Comparison of ENCODE assay signal across 1 cellular context in the genomic region with DNA sequence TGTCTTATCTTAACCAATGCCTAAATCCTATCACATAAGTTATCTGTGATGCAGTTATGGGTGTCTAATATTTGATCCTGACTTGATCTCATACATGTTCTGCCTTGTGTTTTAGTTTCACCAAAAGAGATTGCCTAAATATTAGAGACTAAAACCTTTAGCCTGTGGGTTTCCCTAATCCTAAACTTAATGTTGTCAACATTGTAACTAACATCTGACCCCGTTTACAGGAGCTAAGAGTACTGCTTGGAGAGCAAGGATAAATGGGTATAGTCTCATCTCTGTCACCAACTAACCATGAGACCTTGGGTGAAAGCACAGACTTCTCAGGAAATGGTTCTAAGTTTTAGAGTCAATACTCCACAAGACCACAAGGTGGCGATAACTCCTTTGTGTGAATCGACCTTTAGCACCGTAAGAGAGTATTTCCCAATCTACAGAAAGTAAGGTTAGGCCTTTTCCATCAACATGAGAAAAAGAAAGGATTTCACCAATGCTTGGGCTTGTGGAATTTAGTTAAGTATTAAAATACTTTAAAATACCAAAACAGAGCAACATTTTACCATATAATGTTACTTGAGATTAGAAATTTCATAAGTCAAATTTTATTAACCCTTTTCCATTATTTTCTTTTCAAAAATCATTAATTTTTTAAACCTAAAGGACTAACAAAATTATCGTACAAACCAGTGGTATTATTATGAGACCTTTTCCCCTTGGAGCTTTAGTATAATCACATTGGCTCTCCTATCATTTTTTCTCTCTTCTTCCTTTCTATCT.
TF ChIP-seq lines count a peak whose summit lies in the region.

No MANE protein-coding gene starts in this region.

TF ChIP-seq in K562, 482 proteins besides CTCF, POLR2A, EP300 and RAD21 (continued from another document):
- TF ChIP-seq CTCFL (IDR thresholded peaks at IDR 0.05; ENCODE audit: borderline replicate concordance, insufficient read depth, low read depth, low read length, poor library complexity, severe bottlenecking) (no peak), ZNF140 (CRISPR knock-in tag; IDR thresholded peaks at IDR 0.05) (no peak), EGR1 (conservative IDR thresholded peaks at IDR 0.05) (no peak), POLR2AphosphoS5 (IDR thresholded peaks at IDR 0.05; ENCODE audit: control insufficient read depth, insufficient read depth, low read depth, low read length) (no peak), TARDBP (IDR thresholded peaks at IDR 0.05) (0 out of 2 replicates have a peak, but pooled peaks have one; percentile 39), RFX1 (IDR thresholded peaks at IDR 0.05) (no peak), JUND (IDR thresholded peaks at IDR 0.05; ENCODE audit: borderline replicate concordance, low read depth, low read length) (peak; percentile 64; the same call in 1 of the 2 replicates), JUND (tag; IDR thresholded peaks at IDR 0.05; ENCODE audit: borderline replicate concordance, low read depth, low read length) (peak; percentile 50; the same call in 1 of the 3 replicates), RBM22 (IDR thresholded peaks at IDR 0.05; ENCODE audit: low read depth, low read length, poor library complexity, severe bottlenecking) (no peak), TEAD4 (IDR thresholded peaks at IDR 0.05; ENCODE audit: low read length) (peak; percentile 44), TEAD4 (CRISPR knock-in tag; IDR thresholded peaks at IDR 0.05; ENCODE audit: borderline replicate concordance) (no peak), ZNF174 (CRISPR knock-in tag; IDR thresholded peaks at IDR 0.05) (no peak), CREM (IDR thresholded peaks at IDR 0.05; ENCODE audit: low read depth) (peak; percentile 61; the same call in 1 of the 2 replicates), ARNT (IDR thresholded peaks at IDR 0.05) (0 out of 4 replicates have a peak, but pooled peaks of 1 of the 2 experiments have one; percentile 36), POLR2B (IDR thresholded peaks at IDR 0.05; ENCODE audit: low read depth, partially characterized antibody) (no peak), HMBOX1 (IDR thresholded peaks at IDR 0.05) (peak; percentile 72), NUFIP1 (IDR thresholded peaks at IDR 0.05; ENCODE audit: partially characterized antibody) (peak; percentile 47), ATF4 (CRISPR knock-in tag; IDR thresholded peaks at IDR 0.05) (peak; percentile 30; the same call in 1 of the 2 replicates), RB1 (IDR thresholded peaks at IDR 0.05; ENCODE audit: low read depth) (0 out of 2 replicates have a peak, but pooled peaks have one; percentile 47), GATAD2B (IDR thresholded peaks at IDR 0.05; ENCODE audit: borderline replicate concordance) (no peak), SMAD3 (CRISPR knock-in tag; conservative IDR thresholded peaks at IDR 0.05) (0 out of 2 replicates have a peak, but pooled peaks have one; percentile 16), TAF15 (IDR thresholded peaks at IDR 0.05; ENCODE audit: low read depth, low read length) (no peak), KDM1A (IDR thresholded peaks at IDR 0.05) (no peak), FOXP1 (CRISPR knock-in tag; IDR thresholded peaks at IDR 0.05) (no peak), DACH1 (IDR thresholded peaks at IDR 0.05; ENCODE audit: partially characterized antibody) (peak; percentile 8), TBL1XR1 (IDR thresholded peaks at IDR 0.05; ENCODE audit: low read length in 2 of 2) (0 out of 4 replicates have a peak, but pooled peaks of 1 of the 2 experiments have one; percentile 57), NR2C2 (CRISPR knock-in tag; IDR thresholded peaks at IDR 0.05) (no peak), NR2C2 (tag; IDR thresholded peaks at IDR 0.05) (peak; percentile 70), FOXA3 (CRISPR knock-in tag; conservative IDR thresholded peaks at IDR 0.05 in 1 of 2, IDR thresholded peaks at IDR 0.05 in 1 of 2) (peak in 1 of 2 experiments; percentile 45; a peak in 2 of 4 replicates), LARP7 (IDR thresholded peaks at IDR 0.05) (no peak), ARID1B (IDR thresholded peaks at IDR 0.05) (0 out of 2 replicates have a peak, but pooled peaks have one; percentile 4), LCOR (CRISPR knock-in tag; IDR thresholded peaks at IDR 0.05) (peak; percentile 52; the same call in 1 of the 2 replicates), TCF3 (CRISPR knock-in tag; IDR thresholded peaks at IDR 0.05) (0 out of 2 replicates have a peak, but pooled peaks have one; percentile 23), CTBP1 (IDR thresholded peaks at IDR 0.05; ENCODE audit: borderline replicate concordance) (no peak), FOS (IDR thresholded peaks at IDR 0.05; ENCODE audit: extremely low read depth, insufficient read length) (no peak), FOXK2 (conservative IDR thresholded peaks at IDR 0.05 in 1 of 2, IDR thresholded peaks at IDR 0.05 in 1 of 2; ENCODE audit: low read depth in 2 of 2) (peak in 1 of 2 experiments; percentile 51; a peak in 1 of 4 replicates), CEBPB (tag; IDR thresholded peaks at IDR 0.05) (peak; percentile 99), ZC3H11A (IDR thresholded peaks at IDR 0.05; ENCODE audit: low read depth, low read length) (no peak)
- TF ChIP-seq, protein P1, sequence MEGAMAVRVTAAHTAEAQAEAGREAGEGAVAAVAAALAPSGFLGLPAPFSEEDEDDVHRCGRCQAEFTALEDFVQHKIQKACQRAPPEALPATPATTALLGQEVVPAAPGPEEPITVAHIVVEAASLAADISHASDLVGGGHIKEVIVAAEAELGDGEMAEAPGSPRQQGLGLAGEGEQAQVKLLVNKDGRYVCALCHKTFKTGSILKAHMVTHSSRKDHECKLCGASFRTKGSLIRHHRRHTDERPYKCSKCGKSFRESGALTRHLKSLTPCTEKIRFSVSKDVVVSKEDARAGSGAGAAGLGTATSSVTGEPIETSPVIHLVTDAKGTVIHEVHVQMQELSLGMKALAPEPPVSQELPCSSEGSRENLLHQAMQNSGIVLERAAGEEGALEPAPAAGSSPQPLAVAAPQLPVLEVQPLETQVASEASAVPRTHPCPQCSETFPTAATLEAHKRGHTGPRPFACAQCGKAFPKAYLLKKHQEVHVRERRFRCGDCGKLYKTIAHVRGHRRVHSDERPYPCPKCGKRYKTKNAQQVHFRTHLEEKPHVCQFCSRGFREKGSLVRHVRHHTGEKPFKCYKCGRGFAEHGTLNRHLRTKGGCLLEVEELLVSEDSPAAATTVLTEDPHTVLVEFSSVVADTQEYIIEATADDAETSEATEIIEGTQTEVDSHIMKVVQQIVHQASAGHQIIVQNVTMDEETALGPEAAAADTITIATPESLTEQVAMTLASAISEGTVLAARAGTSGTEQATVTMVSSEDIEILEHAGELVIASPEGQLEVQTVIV (CRISPR knock-in tag; IDR thresholded peaks at IDR 0.05; ENCODE audit: borderline replicate concordance), result no peak
- TF ChIP-seq, protein P2, sequence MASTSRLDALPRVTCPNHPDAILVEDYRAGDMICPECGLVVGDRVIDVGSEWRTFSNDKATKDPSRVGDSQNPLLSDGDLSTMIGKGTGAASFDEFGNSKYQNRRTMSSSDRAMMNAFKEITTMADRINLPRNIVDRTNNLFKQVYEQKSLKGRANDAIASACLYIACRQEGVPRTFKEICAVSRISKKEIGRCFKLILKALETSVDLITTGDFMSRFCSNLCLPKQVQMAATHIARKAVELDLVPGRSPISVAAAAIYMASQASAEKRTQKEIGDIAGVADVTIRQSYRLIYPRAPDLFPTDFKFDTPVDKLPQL (IDR thresholded peaks at IDR 0.05; ENCODE audit: extremely low read depth, insufficient read length), result no peak
- TF ChIP-seq, protein P3, sequence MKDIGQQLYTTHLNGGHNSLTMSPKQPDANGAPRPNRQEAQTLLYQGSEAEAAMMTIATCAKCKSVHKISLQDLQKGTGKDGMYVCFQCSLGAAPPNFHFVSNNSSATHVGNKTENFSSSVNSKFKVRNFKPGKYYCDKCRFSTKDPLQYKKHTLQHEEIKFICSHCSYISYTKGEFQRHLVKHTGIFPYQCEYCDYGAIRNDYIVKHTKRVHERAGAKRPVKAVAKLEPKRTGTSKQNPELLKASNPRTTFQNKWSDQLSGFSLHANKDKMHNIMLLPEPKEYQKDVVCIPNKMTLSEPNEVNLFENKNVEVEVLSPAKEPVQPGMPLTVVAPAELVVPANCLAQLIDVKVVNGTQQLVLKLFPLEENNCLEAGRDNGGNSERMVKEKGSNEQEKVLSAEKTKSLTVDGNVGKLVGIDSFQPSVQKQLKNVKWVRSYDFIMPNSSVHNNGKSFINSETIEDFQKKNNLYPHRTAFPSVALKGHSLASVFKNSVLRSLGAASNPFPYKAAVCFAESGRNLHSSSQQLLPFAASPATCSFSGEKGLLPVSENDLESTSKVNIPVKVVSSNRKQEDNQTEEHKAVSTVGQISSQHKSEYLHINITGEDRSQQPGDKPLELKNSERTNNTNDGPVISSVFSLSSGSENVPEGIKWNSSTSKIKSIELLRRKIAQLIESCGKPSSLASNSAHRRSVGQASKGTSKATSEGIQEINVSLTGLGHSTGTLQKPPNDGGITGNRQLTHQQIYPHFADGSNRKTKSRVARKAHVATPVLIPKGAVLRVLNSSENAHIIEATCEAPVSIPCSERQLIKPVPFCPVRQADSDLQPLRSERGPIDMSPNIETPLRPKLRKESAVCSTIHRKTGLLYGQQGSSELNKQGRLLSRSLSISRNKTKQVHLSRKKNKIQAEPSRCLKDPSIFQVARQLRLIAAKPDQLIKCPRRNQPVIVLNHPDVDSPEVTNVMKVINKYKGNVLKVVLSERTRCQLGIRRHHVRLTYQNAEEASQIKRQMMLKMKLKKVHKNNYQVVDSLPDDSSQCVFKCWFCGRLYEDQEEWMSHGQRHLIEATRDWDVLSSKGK (CRISPR knock-in tag; IDR thresholded peaks at IDR 0.05), result no peak
- TF ChIP-seq, protein P4, sequence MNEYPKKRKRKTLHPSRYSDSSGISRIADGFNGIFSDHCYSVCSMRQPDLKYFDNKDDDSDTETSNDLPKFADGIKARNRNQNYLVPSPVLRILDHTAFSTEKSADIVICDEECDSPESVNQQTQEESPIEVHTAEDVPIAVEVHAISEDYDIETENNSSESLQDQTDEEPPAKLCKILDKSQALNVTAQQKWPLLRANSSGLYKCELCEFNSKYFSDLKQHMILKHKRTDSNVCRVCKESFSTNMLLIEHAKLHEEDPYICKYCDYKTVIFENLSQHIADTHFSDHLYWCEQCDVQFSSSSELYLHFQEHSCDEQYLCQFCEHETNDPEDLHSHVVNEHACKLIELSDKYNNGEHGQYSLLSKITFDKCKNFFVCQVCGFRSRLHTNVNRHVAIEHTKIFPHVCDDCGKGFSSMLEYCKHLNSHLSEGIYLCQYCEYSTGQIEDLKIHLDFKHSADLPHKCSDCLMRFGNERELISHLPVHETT (CRISPR knock-in tag; conservative IDR thresholded peaks at IDR 0.05 in 1 of 2, IDR thresholded peaks at IDR 0.05 in 1 of 2), result no peak
- TF ChIP-seq, protein P5, sequence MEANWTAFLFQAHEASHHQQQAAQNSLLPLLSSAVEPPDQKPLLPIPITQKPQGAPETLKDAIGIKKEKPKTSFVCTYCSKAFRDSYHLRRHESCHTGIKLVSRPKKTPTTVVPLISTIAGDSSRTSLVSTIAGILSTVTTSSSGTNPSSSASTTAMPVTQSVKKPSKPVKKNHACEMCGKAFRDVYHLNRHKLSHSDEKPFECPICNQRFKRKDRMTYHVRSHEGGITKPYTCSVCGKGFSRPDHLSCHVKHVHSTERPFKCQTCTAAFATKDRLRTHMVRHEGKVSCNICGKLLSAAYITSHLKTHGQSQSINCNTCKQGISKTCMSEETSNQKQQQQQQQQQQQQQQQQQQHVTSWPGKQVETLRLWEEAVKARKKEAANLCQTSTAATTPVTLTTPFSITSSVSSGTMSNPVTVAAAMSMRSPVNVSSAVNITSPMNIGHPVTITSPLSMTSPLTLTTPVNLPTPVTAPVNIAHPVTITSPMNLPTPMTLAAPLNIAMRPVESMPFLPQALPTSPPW (CRISPR knock-in tag; IDR thresholded peaks at IDR 0.05), result 0 out of 2 replicates have a peak, but pooled peaks have one; percentile 15
- TF ChIP-seq, protein P6, sequence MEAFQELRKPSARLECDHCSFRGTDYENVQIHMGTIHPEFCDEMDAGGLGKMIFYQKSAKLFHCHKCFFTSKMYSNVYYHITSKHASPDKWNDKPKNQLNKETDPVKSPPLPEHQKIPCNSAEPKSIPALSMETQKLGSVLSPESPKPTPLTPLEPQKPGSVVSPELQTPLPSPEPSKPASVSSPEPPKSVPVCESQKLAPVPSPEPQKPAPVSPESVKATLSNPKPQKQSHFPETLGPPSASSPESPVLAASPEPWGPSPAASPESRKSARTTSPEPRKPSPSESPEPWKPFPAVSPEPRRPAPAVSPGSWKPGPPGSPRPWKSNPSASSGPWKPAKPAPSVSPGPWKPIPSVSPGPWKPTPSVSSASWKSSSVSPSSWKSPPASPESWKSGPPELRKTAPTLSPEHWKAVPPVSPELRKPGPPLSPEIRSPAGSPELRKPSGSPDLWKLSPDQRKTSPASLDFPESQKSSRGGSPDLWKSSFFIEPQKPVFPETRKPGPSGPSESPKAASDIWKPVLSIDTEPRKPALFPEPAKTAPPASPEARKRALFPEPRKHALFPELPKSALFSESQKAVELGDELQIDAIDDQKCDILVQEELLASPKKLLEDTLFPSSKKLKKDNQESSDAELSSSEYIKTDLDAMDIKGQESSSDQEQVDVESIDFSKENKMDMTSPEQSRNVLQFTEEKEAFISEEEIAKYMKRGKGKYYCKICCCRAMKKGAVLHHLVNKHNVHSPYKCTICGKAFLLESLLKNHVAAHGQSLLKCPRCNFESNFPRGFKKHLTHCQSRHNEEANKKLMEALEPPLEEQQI (IDR thresholded peaks at IDR 0.05), result 0 out of 2 replicates have a peak, but pooled peaks have one; percentile 48
TF ChIP-seq in K562: peak in this region for 43.
